In genomic region chr19:10699650-10700335, GRCh38 we compare ENCODE assay signal across 1 cellular context.
A peak's percentile ranks its signal among the peaks of the same experiment; 100 is the strongest.
TF ChIP-seq lines count a peak whose summit lies in the region.

No MANE protein-coding gene starts in this region.

TF ChIP-seq in GM23338, 12 proteins besides CTCF, POLR2A, EP300 and RAD21:
- TF ChIP-seq, protein P1, sequence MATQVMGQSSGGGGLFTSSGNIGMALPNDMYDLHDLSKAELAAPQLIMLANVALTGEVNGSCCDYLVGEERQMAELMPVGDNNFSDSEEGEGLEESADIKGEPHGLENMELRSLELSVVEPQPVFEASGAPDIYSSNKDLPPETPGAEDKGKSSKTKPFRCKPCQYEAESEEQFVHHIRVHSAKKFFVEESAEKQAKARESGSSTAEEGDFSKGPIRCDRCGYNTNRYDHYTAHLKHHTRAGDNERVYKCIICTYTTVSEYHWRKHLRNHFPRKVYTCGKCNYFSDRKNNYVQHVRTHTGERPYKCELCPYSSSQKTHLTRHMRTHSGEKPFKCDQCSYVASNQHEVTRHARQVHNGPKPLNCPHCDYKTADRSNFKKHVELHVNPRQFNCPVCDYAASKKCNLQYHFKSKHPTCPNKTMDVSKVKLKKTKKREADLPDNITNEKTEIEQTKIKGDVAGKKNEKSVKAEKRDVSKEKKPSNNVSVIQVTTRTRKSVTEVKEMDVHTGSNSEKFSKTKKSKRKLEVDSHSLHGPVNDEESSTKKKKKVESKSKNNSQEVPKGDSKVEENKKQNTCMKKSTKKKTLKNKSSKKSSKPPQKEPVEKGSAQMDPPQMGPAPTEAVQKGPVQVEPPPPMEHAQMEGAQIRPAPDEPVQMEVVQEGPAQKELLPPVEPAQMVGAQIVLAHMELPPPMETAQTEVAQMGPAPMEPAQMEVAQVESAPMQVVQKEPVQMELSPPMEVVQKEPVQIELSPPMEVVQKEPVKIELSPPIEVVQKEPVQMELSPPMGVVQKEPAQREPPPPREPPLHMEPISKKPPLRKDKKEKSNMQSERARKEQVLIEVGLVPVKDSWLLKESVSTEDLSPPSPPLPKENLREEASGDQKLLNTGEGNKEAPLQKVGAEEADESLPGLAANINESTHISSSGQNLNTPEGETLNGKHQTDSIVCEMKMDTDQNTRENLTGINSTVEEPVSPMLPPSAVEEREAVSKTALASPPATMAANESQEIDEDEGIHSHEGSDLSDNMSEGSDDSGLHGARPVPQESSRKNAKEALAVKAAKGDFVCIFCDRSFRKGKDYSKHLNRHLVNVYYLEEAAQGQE (IDR thresholded peaks at IDR 0.05; ENCODE audit: unreplicated experiment), result peak; percentile 6
- TF ChIP-seq NANOG (IDR thresholded peaks at IDR 0.05; ENCODE audit: borderline replicate concordance), result no peak
- TF ChIP-seq, protein P2, sequence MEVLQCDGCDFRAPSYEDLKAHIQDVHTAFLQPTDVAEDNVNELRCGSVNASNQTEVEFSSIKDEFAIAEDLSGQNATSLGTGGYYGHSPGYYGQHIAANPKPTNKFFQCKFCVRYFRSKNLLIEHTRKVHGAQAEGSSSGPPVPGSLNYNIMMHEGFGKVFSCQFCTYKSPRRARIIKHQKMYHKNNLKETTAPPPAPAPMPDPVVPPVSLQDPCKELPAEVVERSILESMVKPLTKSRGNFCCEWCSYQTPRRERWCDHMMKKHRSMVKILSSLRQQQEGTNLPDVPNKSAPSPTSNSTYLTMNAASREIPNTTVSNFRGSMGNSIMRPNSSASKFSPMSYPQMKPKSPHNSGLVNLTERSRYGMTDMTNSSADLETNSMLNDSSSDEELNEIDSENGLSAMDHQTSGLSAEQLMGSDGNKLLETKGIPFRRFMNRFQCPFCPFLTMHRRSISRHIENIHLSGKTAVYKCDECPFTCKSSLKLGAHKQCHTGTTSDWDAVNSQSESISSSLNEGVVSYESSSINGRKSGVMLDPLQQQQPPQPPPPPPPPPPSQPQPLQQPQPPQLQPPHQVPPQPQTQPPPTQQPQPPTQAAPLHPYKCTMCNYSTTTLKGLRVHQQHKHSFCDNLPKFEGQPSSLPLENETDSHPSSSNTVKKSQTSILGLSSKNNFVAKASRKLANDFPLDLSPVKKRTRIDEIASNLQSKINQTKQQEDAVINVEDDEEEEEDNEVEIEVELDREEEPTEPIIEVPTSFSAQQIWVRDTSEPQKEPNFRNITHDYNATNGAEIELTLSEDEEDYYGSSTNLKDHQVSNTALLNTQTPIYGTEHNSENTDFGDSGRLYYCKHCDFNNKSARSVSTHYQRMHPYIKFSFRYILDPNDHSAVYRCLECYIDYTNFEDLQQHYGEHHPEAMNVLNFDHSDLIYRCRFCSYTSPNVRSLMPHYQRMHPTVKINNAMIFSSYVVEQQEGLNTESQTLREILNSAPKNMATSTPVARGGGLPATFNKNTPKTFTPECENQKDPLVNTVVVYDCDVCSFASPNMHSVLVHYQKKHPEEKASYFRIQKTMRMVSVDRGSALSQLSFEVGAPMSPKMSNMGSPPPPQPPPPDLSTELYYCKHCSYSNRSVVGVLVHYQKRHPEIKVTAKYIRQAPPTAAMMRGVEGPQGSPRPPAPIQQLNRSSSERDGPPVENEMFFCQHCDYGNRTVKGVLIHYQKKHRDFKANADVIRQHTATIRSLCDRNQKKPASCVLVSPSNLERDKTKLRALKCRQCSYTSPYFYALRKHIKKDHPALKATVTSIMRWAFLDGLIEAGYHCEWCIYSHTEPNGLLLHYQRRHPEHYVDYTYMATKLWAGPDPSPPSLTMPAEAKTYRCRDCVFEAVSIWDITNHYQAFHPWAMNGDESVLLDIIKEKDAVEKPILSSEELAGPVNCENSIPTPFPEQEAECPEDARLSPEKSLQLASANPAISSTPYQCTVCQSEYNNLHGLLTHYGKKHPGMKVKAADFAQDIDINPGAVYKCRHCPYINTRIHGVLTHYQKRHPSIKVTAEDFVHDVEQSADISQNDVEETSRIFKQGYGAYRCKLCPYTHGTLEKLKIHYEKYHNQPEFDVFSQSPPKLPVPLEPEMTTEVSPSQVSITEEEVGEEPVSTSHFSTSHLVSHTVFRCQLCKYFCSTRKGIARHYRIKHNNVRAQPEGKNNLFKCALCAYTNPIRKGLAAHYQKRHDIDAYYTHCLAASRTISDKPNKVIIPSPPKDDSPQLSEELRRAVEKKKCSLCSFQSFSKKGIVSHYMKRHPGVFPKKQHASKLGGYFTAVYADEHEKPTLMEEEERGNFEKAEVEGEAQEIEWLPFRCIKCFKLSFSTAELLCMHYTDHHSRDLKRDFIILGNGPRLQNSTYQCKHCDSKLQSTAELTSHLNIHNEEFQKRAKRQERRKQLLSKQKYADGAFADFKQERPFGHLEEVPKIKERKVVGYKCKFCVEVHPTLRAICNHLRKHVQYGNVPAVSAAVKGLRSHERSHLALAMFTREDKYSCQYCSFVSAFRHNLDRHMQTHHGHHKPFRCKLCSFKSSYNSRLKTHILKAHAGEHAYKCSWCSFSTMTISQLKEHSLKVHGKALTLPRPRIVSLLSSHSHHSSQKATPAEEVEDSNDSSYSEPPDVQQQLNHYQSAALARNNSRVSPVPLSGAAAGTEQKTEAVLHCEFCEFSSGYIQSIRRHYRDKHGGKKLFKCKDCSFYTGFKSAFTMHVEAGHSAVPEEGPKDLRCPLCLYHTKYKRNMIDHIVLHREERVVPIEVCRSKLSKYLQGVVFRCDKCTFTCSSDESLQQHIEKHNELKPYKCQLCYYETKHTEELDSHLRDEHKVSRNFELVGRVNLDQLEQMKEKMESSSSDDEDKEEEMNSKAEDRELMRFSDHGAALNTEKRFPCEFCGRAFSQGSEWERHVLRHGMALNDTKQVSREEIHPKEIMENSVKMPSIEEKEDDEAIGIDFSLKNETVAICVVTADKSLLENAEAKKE (CRISPR knock-in tag; IDR thresholded peaks at IDR 0.05), result no peak
- no peak for TF ChIP-seq STAT1 (IDR thresholded peaks at IDR 0.05; ENCODE audit: unreplicated experiment)
- no peak for TF ChIP-seq CREB1 (CRISPR knock-in tag; IDR thresholded peaks at IDR 0.05; ENCODE audit: low read depth)
- no peak for TF ChIP-seq EZH2phosphoT487 (IDR thresholded peaks at IDR 0.05; ENCODE audit: unreplicated experiment)
